ENCODE assay signal across 8 cellular contexts in the genomic region with DNA sequence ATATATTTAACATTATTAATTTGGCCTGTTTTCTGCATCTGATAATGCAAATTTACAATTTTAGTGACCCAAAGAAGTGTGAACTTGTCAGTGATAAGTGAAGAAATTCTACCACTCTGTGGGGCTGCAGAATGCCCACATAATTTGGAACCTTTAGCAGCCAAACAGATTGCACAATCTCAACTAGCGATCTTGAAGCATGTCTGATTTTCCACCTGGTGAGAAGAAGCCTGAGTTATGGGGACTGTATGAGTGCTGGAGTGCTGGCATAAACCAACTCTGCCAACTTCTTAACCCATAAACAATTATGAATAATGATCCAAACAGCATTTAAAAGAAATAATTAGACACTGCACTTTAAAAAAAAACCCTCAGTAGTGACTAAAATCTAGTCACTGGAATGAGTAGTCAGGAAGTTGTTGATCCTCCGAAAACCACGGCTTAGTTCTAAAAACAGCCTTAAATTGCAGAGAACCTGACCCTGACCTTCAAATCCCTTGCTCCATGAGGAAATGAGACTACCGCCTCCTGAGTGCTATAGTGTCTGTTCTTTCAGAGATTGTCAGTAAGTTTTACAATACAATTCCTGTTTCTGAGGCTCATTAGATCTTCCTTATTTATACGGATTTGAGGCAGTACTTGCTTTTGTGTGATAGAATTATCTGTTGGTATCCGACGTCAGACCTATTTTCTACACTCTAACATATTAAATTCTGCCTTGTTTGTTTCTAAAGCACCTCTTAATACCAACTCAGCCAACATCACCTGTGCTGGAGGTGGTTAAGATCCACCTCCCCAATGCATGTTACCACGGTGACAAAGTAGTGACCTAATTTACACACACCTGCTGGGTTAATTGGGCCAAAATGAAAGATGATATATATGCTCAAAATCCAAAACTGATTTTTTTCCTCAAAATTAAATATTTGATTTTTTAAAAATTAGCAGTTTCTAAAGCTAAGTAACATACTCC.
DNase-seq lines count a peak whose midpoint lies in the region; ATAC-seq and TF ChIP-seq lines count a peak whose summit lies in the region.

No MANE protein-coding gene starts in this region.

- ATAC-seq in body of pancreas = peak; percentile 63
- peak; percentile 45 to 60 for ATAC-seq in gastrocnemius medialis
- no peak for ATAC-seq in GM19324 (IDR thresholded peaks at IDR 0.05; ENCODE audit: low FRiP score, unreplicated experiment)

- no peaks in the 10 kb centered on the region for H4K20me1 ChIP-seq in GM23248 (ENCODE audit: insufficient read depth)

- H3K27ac ChIP-seq in GM23248 = peak overlapping the region; percentile 36
- H3K27ac ChIP-seq in body of pancreas = peak overlapping the region; percentile 18 to 84 (median 72)
- peak overlapping the region; percentile 33 to 62 (median 48) for H3K27ac ChIP-seq in gastrocnemius medialis

- no peaks in the 10 kb centered on the region for H3K36me3 Mint-ChIP-seq in osteocyte (ENCODE audit: unreplicated experiment)

- no peaks in the 10 kb centered on the region for H3K27me3 Mint-ChIP-seq in osteocyte (ENCODE audit: unreplicated experiment)

- no peak for TF ChIP-seq CTCF in GM13977 (IDR thresholded peaks at IDR 0.05; ENCODE audit: extremely low read depth, insufficient read depth, missing control alignments)
- no peak for TF ChIP-seq CTCF in body of pancreas (IDR thresholded peaks at IDR 0.05)
- no peak for TF ChIP-seq CTCF in gastrocnemius medialis (IDR thresholded peaks at IDR 0.05 in 4 of 5, conservative IDR thresholded peaks at IDR 0.05 in 1 of 5)
- TF ChIP-seq CTCF in osteocyte (IDR thresholded peaks at IDR 0.05) = no peak

- 29 to 33% methylated on average over 8 of the region's 8 CpGs for WGBS in GM23248 (ENCODE audit: low coverage in 1 of 2, low lambda C conversion rate in 2 of 2, missing lambda C conversion rate in 2 of 2), 2 experiments
- 13 to 19% methylated on average over 8 of the region's 8 CpGs for WGBS in body of pancreas, 2 donors

- H3K9me3 Mint-ChIP-seq in osteocyte (ENCODE audit: unreplicated experiment) = no peaks in the 10 kb centered on the region

- peak overlapping the region; percentile 48 for H3K4me3 ChIP-seq in GM23248
- H3K4me3 ChIP-seq in MG63 = no peak overlapping the region
- no peak overlapping the region for H3K4me3 ChIP-seq in body of pancreas
- H3K4me3 ChIP-seq in gastrocnemius medialis = peak overlapping the region in 3 of 4 donors; percentile 2 to 30 (median 8)

- H2AFZ ChIP-seq in GM23248 = peak overlapping the region; percentile 29

- no peak overlapping the region for H3K27ac Mint-ChIP-seq in osteocyte (ENCODE audit: unreplicated experiment)

- no peaks in the 10 kb centered on the region for H3K27me3 ChIP-seq in GM23248 (replicated peaks; ENCODE audit: insufficient read depth)
- H3K27me3 ChIP-seq in MG63 = no peaks in the 10 kb centered on the region
- H3K27me3 ChIP-seq in body of pancreas = no peaks in the 10 kb centered on the region
- no peaks in the 10 kb centered on the region for H3K27me3 ChIP-seq in gastrocnemius medialis

- intact Hi-C loops in body of pancreas (cut with DNase I) (no loop called here), gastrocnemius medialis (cut with DNase I; ENCODE audit: low total_unique reads) (no loop called here)

- peak; percentile 8 for DNase-seq in GM13977 (ENCODE audit: low spot score)
- peak; percentile 82 for DNase-seq in GM23248
- DNase-seq in MG63 = peak; percentile 37
- DNase-seq in body of pancreas = peak in 1 of 4 donors; percentile 32
- DNase-seq in gastrocnemius medialis = no peak
- DNase-seq in osteocyte (ENCODE audit: extremely low spot score, unreplicated experiment) = no peak
- no peak for DNase-seq in KG1 (lab: John Stamatoyannopoulos, UW)

- in situ Hi-C loops in GM13977 (cut with MboI; ENCODE audit: low pct_unique_long_range_greater_than_20kb, low sequenced_read_pairs, unreplicated experiment) = no loop called here
- in situ Hi-C loops in GM23248 (cut with MboI) = no loop called here
- in situ Hi-C loops in gastrocnemius medialis (cut with MboI; ENCODE audit: low sequenced_read_pairs in 4 of 4) = no loop called here

- peaks cover 21% of the 10 kb centered on the region for H3K4me1 Mint-ChIP-seq in osteocyte (ENCODE audit: unreplicated experiment)

- H3K79me2 ChIP-seq in GM23248 (ENCODE audit: insufficient read depth) = no peaks in the 10 kb centered on the region

- H3K9ac ChIP-seq in GM23248 = peak overlapping the region; percentile 2; the same call in 1 of the 2 replicates

- H3F3A ChIP-seq in GM23248 (ENCODE audit: insufficient read depth) = peaks cover 25% of the 10 kb centered on the region

- no peaks in the 10 kb centered on the region for H3K9me3 ChIP-seq in GM23248 (ENCODE audit: low read depth)
- H3K9me3 ChIP-seq in MG63 = no peaks in the 10 kb centered on the region
- H3K9me3 ChIP-seq in body of pancreas = no peaks in the 10 kb centered on the region
- no peaks in the 10 kb centered on the region for H3K9me3 ChIP-seq in gastrocnemius medialis

- no peak overlapping the region for H3K4me3 Mint-ChIP-seq in osteocyte (ENCODE audit: unreplicated experiment)

- TF ChIP-seq POLR2A in body of pancreas (IDR thresholded peaks at IDR 0.05) = no peak
- no peak for TF ChIP-seq POLR2A in gastrocnemius medialis (IDR thresholded peaks at IDR 0.05)

- H3K36me3 ChIP-seq in GM23248 (ENCODE audit: low read depth) = no peaks in the 10 kb centered on the region
- H3K36me3 ChIP-seq in MG63 = no peaks in the 10 kb centered on the region
- H3K36me3 ChIP-seq in body of pancreas (replicated peaks in 1 of 2; ENCODE audit: insufficient read depth in 1 of 2, low read depth in 2 of 2) = no peaks in the 10 kb centered on the region
- H3K36me3 ChIP-seq in gastrocnemius medialis = no peaks in the 10 kb centered on the region

- peaks cover 24% of the 10 kb centered on the region for H3K4me1 ChIP-seq in GM23248 (ENCODE audit: insufficient read depth)
- peaks cover 47% of the 10 kb centered on the region for H3K4me1 ChIP-seq in body of pancreas
- peaks cover 41 to 49% of the 10 kb centered on the region in 2 donors for H3K4me1 ChIP-seq in gastrocnemius medialis

- H3K4me2 ChIP-seq in GM23248 (ENCODE audit: unreplicated experiment) = peak overlapping the region; percentile 71

- no peaks in the 10 kb centered on the region for H3K9me2 ChIP-seq in GM23248 (ENCODE audit: insufficient read depth)

Comparison
In these comparisons a context has a peak if more than half of its experiments do, and no peak if none do; other contexts are left out.
1. DNase-seq: peak in GM13977 (single experiment), GM23248 (single experiment) and MG63 (single experiment); none in gastrocnemius medialis (0 of 2), osteocyte (single experiment) and KG1 (single experiment).
2. H3K4me3 ChIP-seq: peak in GM23248 (single experiment) and gastrocnemius medialis (3 of 4); none in MG63 (single experiment) and body of pancreas (0 of 2).
3. Peak in every context shown above with its lines, with median percentiles within 50 percentile points of each other: H3K27ac ChIP-seq.